ENCODE assay signal across 1 cellular context in genomic region chr7:101856488-101857357, GRCh38.
TF ChIP-seq lines count a peak whose summit lies in the region.

No MANE protein-coding gene starts in this region.

TF ChIP-seq in HepG2, 621 proteins besides CTCF, POLR2A, EP300 and RAD21 (continued from another document and continues in another):
- TF ChIP-seq ZNF407 (CRISPR knock-in tag; IDR thresholded peaks at IDR 0.05; ENCODE audit: not compliant biosample characterization) (peak; percentile 30), AGO1 (IDR thresholded peaks at IDR 0.05; ENCODE audit: low read depth, low read length, poor library complexity, severe bottlenecking) (no peak), YEATS4 (CRISPR knock-in tag; IDR thresholded peaks at IDR 0.05; ENCODE audit: borderline replicate concordance) (peak; percentile 78; the same call in 1 of the 2 replicates), CEBPZ (IDR thresholded peaks at IDR 0.05; ENCODE audit: low read length) (no peak), SALL1 (CRISPR knock-in tag; IDR thresholded peaks at IDR 0.05) (peak; percentile 90), HOXD1 (CRISPR knock-in tag; IDR thresholded peaks at IDR 0.05) (peak; percentile 50; the same call in 1 of the 2 replicates), FOXO4 (CRISPR knock-in tag; conservative IDR thresholded peaks at IDR 0.05) (no peak), TAF1 (CRISPR knock-in tag; IDR thresholded peaks at IDR 0.05) (no peak; the same call in 1 of the 2 replicates), THAP8 (CRISPR knock-in tag; IDR thresholded peaks at IDR 0.05; ENCODE audit: borderline replicate concordance) (no peak), TGIF2 (CRISPR knock-in tag; IDR thresholded peaks at IDR 0.05) (0 out of 2 replicates have a peak, but pooled peaks have one; percentile 33), ZNF670 (CRISPR knock-in tag; IDR thresholded peaks at IDR 0.05; ENCODE audit: borderline replicate concordance) (no peak), E2F1 (CRISPR knock-in tag; IDR thresholded peaks at IDR 0.05) (peak; percentile 22; the same call in 1 of the 2 replicates), HNF4G (IDR thresholded peaks at IDR 0.05; ENCODE audit: borderline replicate concordance, low read depth, low read length) (peak; percentile 39; the same call in 1 of the 2 replicates), HNF4G (CRISPR knock-in tag; IDR thresholded peaks at IDR 0.05; ENCODE audit: borderline replicate concordance, low read depth) (no peak; the same call in 1 of the 2 replicates), SIN3B (IDR thresholded peaks at IDR 0.05; ENCODE audit: low read length) (0 out of 2 replicates have a peak, but pooled peaks have one; percentile 49), ZNF205 (CRISPR knock-in tag; IDR thresholded peaks at IDR 0.05) (no peak), ZNF292 (CRISPR knock-in tag; IDR thresholded peaks at IDR 0.05; ENCODE audit: borderline replicate concordance, low read depth) (peak; percentile 84; the same call in 1 of the 2 replicates), ZNF770 (CRISPR knock-in tag; IDR thresholded peaks at IDR 0.05) (peak; percentile 83), BRF2 (CRISPR knock-in tag; IDR thresholded peaks at IDR 0.05) (no peak), HES4 (CRISPR knock-in tag; IDR thresholded peaks at IDR 0.05; ENCODE audit: borderline replicate concordance) (0 out of 2 replicates have a peak, but pooled peaks have one; percentile 41), MLXIP (CRISPR knock-in tag; IDR thresholded peaks at IDR 0.05; ENCODE audit: borderline replicate concordance) (no peak), ZSCAN9 (CRISPR knock-in tag; IDR thresholded peaks at IDR 0.05; ENCODE audit: borderline replicate concordance) (peak; percentile 50; the same call in 1 of the 2 replicates), PBX3 (CRISPR knock-in tag; IDR thresholded peaks at IDR 0.05; ENCODE audit: borderline replicate concordance) (no peak), HNRNPL (IDR thresholded peaks at IDR 0.05; ENCODE audit: low read depth, low read length) (peak; percentile 91), ZSCAN22 (CRISPR knock-in tag; IDR thresholded peaks at IDR 0.05) (no peak), POLR2G (IDR thresholded peaks at IDR 0.05; ENCODE audit: low read depth, low read length) (peak; percentile 32; the same call in 1 of the 2 replicates), TBL1XR1 (IDR thresholded peaks at IDR 0.05; ENCODE audit: borderline replicate concordance, low read length, partially characterized antibody) (peak; percentile 37), ATAD3A (CRISPR knock-in tag; IDR thresholded peaks at IDR 0.05) (no peak), ZNF7 (CRISPR knock-in tag; IDR thresholded peaks at IDR 0.05) (no peak), ZNF501 (CRISPR knock-in tag; IDR thresholded peaks at IDR 0.05) (0 out of 2 replicates have a peak, but pooled peaks have one; percentile 79), ZNF432 (CRISPR knock-in tag; IDR thresholded peaks at IDR 0.05; ENCODE audit: borderline replicate concordance) (no peak)
